9 cellular contexts compared by ENCODE assay signal in genomic region chr2:155250800-155251199, GRCh38.
DNase-seq lines count a peak whose midpoint lies in the region; ATAC-seq and TF ChIP-seq lines count a peak whose summit lies in the region.
"Had no signal": no experiment of that assay in that cellular context is flagged by ENCODE, and none has a peak within 500 bp of the region (broad histone marks: within the 10 kb centered on the region; RNA-seq: fewer than 3 reads in every experiment).

No MANE protein-coding gene starts in this region.

- no peak overlapping the region for H3K4me3 Mint-ChIP-seq in effector memory CD8-positive, alpha-beta T cell

- H3F3A ChIP-seq in PC-3 (ENCODE audit: low read length, unreplicated experiment) = no peaks in the 10 kb centered on the region

- H3K36me3 ChIP-seq in PC-3 (ENCODE audit: low read depth, low read length) = no peaks in the 10 kb centered on the region

- no peak overlapping the region for H3K27ac Mint-ChIP-seq in effector memory CD8-positive, alpha-beta T cell

- H3K27me3 ChIP-seq in PC-3 (ENCODE audit: low read length) = no peaks in the 10 kb centered on the region

- H3K4me3 ChIP-seq in PC-3 (ENCODE audit: low read length) = no peak overlapping the region

- H3K27me3 Mint-ChIP-seq in effector memory CD8-positive, alpha-beta T cell = no peaks in the 10 kb centered on the region

- no peak overlapping the region for H3K9ac ChIP-seq in PC-3 (ENCODE audit: low read length)

- no peaks in the 10 kb centered on the region for H3K4me1 Mint-ChIP-seq in effector memory CD8-positive, alpha-beta T cell (ENCODE audit: low read depth in 2 of 2)

- no TSS peak for BruUV-seq in PC-3 (replicated peaks; lab: Mats Ljungman, UMichigan)

- H4K20me1 ChIP-seq in PC-3 (ENCODE audit: low read length) = no peaks in the 10 kb centered on the region

- no peaks in the 10 kb centered on the region for H3K79me2 ChIP-seq in PC-3 (ENCODE audit: low read length)

- no peak overlapping the region for H2AFZ ChIP-seq in PC-3 (ENCODE audit: low read length)

- H3K4me2 ChIP-seq in PC-3 (ENCODE audit: low read length) = no peak overlapping the region

- DNase-seq in PC-3 (peak; percentile 32), medulla oblongata (ENCODE audit: extremely low spot score) (peak; percentile 35), SHP77 treated with DMSO at 0.1 percent for 48 hours (lab: John Stamatoyannopoulos, UW) (no peak), left colon (no peak)
- DNase-seq in effector memory CD8-positive, alpha-beta T cell = no peak
- DNase-seq: left cardiac atrium had no signal

- no peaks in the 10 kb centered on the region for H3K9me2 ChIP-seq in PC-3 (replicated peaks; ENCODE audit: low read length)

- H3K9me3 Mint-ChIP-seq in effector memory CD8-positive, alpha-beta T cell = peaks cover 0 to 15% of the 10 kb centered on the region in 2 donors

- ATAC-seq in GM18867 (IDR thresholded peaks at IDR 0.05; ENCODE audit: unreplicated experiment) = peak; percentile 94
- ATAC-seq in HG03039 (IDR thresholded peaks at IDR 0.05; ENCODE audit: unreplicated experiment) = peak; percentile 91
- peak; percentile 81 for ATAC-seq in PC-3
- no peak for ATAC-seq in left colon
- no peak for ATAC-seq in effector memory CD8-positive, alpha-beta T cell (replicated peaks)

- H3K27ac ChIP-seq in 22Rv1 (no peak overlapping the region), PC-3 (ENCODE audit: low read length) (no peak overlapping the region)

- intact Hi-C loops in PC-3 (cut with micrococcal nuclease) = no loop called here
- intact Hi-C loops in left colon (cut with DNase I, micrococcal nuclease) = no loop called here

- H3K9me3 ChIP-seq in PC-3 (ENCODE audit: low read length) = no peaks in the 10 kb centered on the region

- TF ChIP-seq CTCF in 22Rv1 (IDR thresholded peaks at IDR 0.05) (peak; percentile 59), PC-3 (conservative IDR thresholded peaks at IDR 0.05; ENCODE audit: low read depth, low read length) (peak; percentile 57)

- no peaks in the 10 kb centered on the region for H3K36me3 Mint-ChIP-seq in effector memory CD8-positive, alpha-beta T cell (ENCODE audit: insufficient read depth)

- no peaks in the 10 kb centered on the region for H3K4me1 ChIP-seq in PC-3 (ENCODE audit: insufficient read depth, low read length)

- CTCF ChIA-PET in PC-3 (lab: Charles Lee) = no interaction called here

- POLR2A ChIA-PET in PC-3 (lab: Charles Lee; ENCODE audit: unreplicated experiment) = no interaction called here

Comparison
In these comparisons a context has a peak if more than half of its experiments do, and no peak if none do; other contexts are left out.
1. ATAC-seq: peak in GM18867 (single experiment), HG03039 (single experiment) and PC-3 (single experiment); none in left colon (single experiment) and effector memory CD8-positive, alpha-beta T cell (single experiment).
2. DNase-seq: peak in PC-3 (single experiment) and medulla oblongata (single experiment); none in SHP77 treated with DMSO at 0.1 percent for 48 hours (single experiment), left colon (0 of 2) and effector memory CD8-positive, alpha-beta T cell (0 of 3).